24 cellular contexts compared by ENCODE assay signal in genomic region chr1:12507631-12508030, GRCh38.
"Had no signal": no experiment of that assay in that cellular context is flagged by ENCODE, and none has a peak within 500 bp of the region (broad histone marks: within the 10 kb centered on the region; RNA-seq: fewer than 3 reads in every experiment).

No MANE protein-coding gene starts in this region.

- DNase-seq: activated CD4-positive, alpha-beta T cell treated with anti-CD3 and anti-CD28 coated beads for 36 hours; activated CD4-positive, CD25-positive, alpha-beta regulatory T cell; activated naive CD4-positive, alpha-beta T cell; activated T-cell treated with anti-CD3 and anti-CD28 coated beads, Interleukin-2, amount 50 U/mL, for 72 hours; amniotic stem cell; caudate nucleus; cortex of kidney; endodermal cell; foreskin keratinocyte; heart right ventricle; left lung; small intestine; stimulated activated CD4-positive, alpha-beta T cell treated with anti-CD3 and anti-CD28 coated beads, Interleukin-4, amount 100 ng/mL, for 24 hours; stomach; T-cell; tibial artery; upper lobe of right lung had no signal

- H3K4me3 Mint-ChIP-seq: activated CD4-positive, alpha-beta T cell treated with anti-CD3 and anti-CD28 coated beads for 36 hours; activated T-cell treated with anti-CD3 and anti-CD28 coated beads, Interleukin-2, amount 50 U/mL, for 72 hours; endodermal cell; nephron; stimulated activated effector memory CD8-positive, alpha-beta T cell treated with anti-CD3 and anti-CD28 coated beads, Interleukin-12 subunit alpha, Interleukin-12 subunit beta, amount 100 ng/mL, for 72 hours; T-cell; T-helper 2 cell treated with Interferon-gamma antibody and Interleukin-4, amounts not matched to agents 5 μg/mL and 100 μg/mL, for 36 hours had no signal

- H3K4me3 ChIP-seq: heart right ventricle, left lung, stomach, suprapubic skin, tibial artery, upper lobe of right lung had no signal

- H3K27ac Mint-ChIP-seq: activated CD4-positive, alpha-beta T cell treated with anti-CD3 and anti-CD28 coated beads for 36 hours; activated T-cell treated with anti-CD3 and anti-CD28 coated beads, Interleukin-2, amount 50 U/mL, for 72 hours; endodermal cell; nephron; stimulated activated effector memory CD8-positive, alpha-beta T cell treated with anti-CD3 and anti-CD28 coated beads, Interleukin-12 subunit alpha, Interleukin-12 subunit beta, amount 100 ng/mL, for 72 hours; T-helper 2 cell treated with Interferon-gamma antibody and Interleukin-4, amounts not matched to agents 5 μg/mL and 100 μg/mL, for 36 hours had no signal

- H3K27me3 ChIP-seq: foreskin keratinocyte, heart right ventricle, left lung, stomach, suprapubic skin, tibial artery, upper lobe of right lung had no signal

- H3K4me1 ChIP-seq: foreskin keratinocyte, suprapubic skin had no signal

- H3K9me3 Mint-ChIP-seq: endodermal cell; nephron; stimulated activated effector memory CD8-positive, alpha-beta T cell treated with anti-CD3 and anti-CD28 coated beads, Interleukin-12 subunit alpha, Interleukin-12 subunit beta, amount 100 ng/mL, for 72 hours; T-helper 2 cell treated with Interferon-gamma antibody and Interleukin-4, amounts not matched to agents 5 μg/mL and 100 μg/mL, for 36 hours had no signal

- H3K27me3 Mint-ChIP-seq: activated CD4-positive, alpha-beta T cell treated with anti-CD3 and anti-CD28 coated beads for 36 hours; T-cell had no signal

- H3K27ac ChIP-seq: foreskin keratinocyte, heart right ventricle, left lung, suprapubic skin, tibial artery, upper lobe of right lung had no signal

- ATAC-seq: activated CD4-positive, alpha-beta T cell treated with anti-CD3 and anti-CD28 coated beads for 36 hours; activated naive CD4-positive, alpha-beta T cell treated with anti-CD3 and anti-CD28 coated beads, Interleukin-2, amount 50 U/mL, for 72 hours; activated T-cell treated with anti-CD3 and anti-CD28 coated beads, Interleukin-2, amount 50 U/mL, for 72 hours; esophagus mucosa; foreskin keratinocyte; left lung; sciatic nerve; stimulated activated effector memory CD8-positive, alpha-beta T cell treated with anti-CD3 and anti-CD28 coated beads, Interleukin-12 subunit alpha, Interleukin-12 subunit beta, amount 100 ng/mL, for 72 hours; T-cell; upper lobe of right lung had no signal
